ENCODE assay signal across 20 cellular contexts in genomic region chr11:18016789-18017188, GRCh38. TPM values are rescaled to one million over a fixed set of nuclear protein-coding genes. Genes with fewer than 3 reads are reported as not detected.
"Had no signal": no experiment of that assay in that cellular context is flagged by ENCODE, and none has a peak within 500 bp of the region (broad histone marks: within the 10 kb centered on the region; RNA-seq: fewer than 3 reads in every experiment).

No MANE protein-coding gene starts in this region.

- H3K4me3 ChIP-seq: adrenal gland, breast epithelium, colonic mucosa, dorsolateral prefrontal cortex, esophagus muscularis mucosa, prostate gland, upper lobe of right lung had no signal

- H3K4me1 ChIP-seq: breast epithelium, colonic mucosa, prostate gland had no signal

- H3K27me3 ChIP-seq: adrenal gland, breast epithelium, colonic mucosa, dorsolateral prefrontal cortex, esophagus muscularis mucosa, upper lobe of right lung had no signal

- ATAC-seq: effector memory CD8-positive, alpha-beta T cell; left ventricle myocardium superior; natural killer cell; stimulated activated naive CD8-positive, alpha-beta T cell treated with anti-CD3 and anti-CD28 coated beads, Interleukin-15, Interleukin-2, amounts not matched to agents 100 U/mL and 50 U/mL, for 24 hours; upper lobe of right lung had no signal

- DNase-seq: activated CD4-positive, alpha-beta memory T cell treated with anti-CD3 and anti-CD28 coated beads, Interleukin-2, amount 10 ng/mL, durations not matched to agents 7 days and 5 days; activated CD4-positive, alpha-beta T cell treated with anti-CD3 and anti-CD28 coated beads for 48 hours; activated gamma-delta T cell; activated T-cell treated with anti-CD3 and anti-CD28 coated beads for 4 hours; adrenal gland; colonic mucosa; dorsolateral prefrontal cortex; effector memory CD8-positive, alpha-beta T cell; hippocampal formation; left ventricle myocardium superior; midbrain; natural killer cell; stimulated activated CD4-positive, alpha-beta T cell treated with anti-CD3 and anti-CD28 coated beads, Interleukin-12 subunit alpha, Interleukin-12 subunit beta, amount 100 ng/mL, for 4 hours; stimulated activated CD4-positive, alpha-beta T cell treated with anti-CD3 and anti-CD28 coated beads, Interleukin-4, amount 100 ng/mL, for 4 hours; stimulated activated naive CD8-positive, alpha-beta T cell treated with anti-CD3 and anti-CD28 coated beads, Interleukin-15, Interleukin-2, amounts not matched to agents 100 U/mL and 50 U/mL, for 24 hours; T-helper 1 cell; upper lobe of right lung had no signal

- H3K27ac ChIP-seq: adrenal gland, breast epithelium, colonic mucosa, dorsolateral prefrontal cortex, esophagus muscularis mucosa, prostate gland, upper lobe of right lung had no signal

- H3K36me3 ChIP-seq: adrenal gland, breast epithelium, colonic mucosa, esophagus muscularis mucosa, prostate gland, upper lobe of right lung had no signal

- H3K9me3 ChIP-seq: adrenal gland, breast epithelium, colonic mucosa, esophagus muscularis mucosa, prostate gland, upper lobe of right lung had no signal

RNA-seq across cellular contexts. Expression of gene TPH1, which starts 29.3 kb away (rescaled TPM):
- total RNA-seq: left ventricle myocardium superior had no signal
